Comparison of ENCODE assay signal across 16 cellular contexts in the genomic region with DNA sequence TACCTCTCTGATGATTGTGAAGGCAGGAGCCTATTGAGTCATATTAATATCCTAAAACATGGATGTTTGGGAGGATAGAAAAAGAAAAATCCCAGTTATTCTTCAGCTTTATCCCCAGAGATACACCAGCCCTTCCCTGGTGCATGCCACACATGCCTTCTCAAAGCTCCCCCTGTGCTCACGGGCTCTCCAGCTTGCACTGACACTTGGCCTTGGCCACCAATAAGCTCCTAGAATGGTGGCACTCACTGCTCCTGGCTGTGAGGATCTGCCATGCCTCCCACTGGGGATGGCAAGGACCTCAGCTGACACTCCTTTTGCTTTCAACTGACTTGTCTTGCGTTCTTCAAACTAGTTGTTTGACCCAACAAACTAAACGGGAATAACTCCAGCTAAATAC. TPM values are rescaled to one million over a fixed set of nuclear protein-coding genes. Genes with fewer than 3 reads are reported as not detected.
A peak's percentile ranks its signal among the peaks of the same experiment; 100 is the strongest.
DNase-seq lines count a peak whose midpoint lies in the region; ATAC-seq and TF ChIP-seq lines count a peak whose summit lies in the region.
"Had no signal": no experiment of that assay in that cellular context is flagged by ENCODE, and none has a peak within 500 bp of the region (broad histone marks: within the 10 kb centered on the region; RNA-seq: fewer than 3 reads in every experiment).

No MANE protein-coding gene starts in this region.

- H2AK5ac ChIP-seq in mesenchymal stem cell (ENCODE audit: low read length, severe bottlenecking): no peak overlapping the region

- H4K20me1 ChIP-seq in smooth muscle cell (ENCODE audit: low read depth): no peaks in the 10 kb centered on the region
- H4K20me1 ChIP-seq: BLaER1 had no signal

- no peak for DNase-seq in heart left ventricle
- DNase-seq in Right ventricle myocardium inferior (ENCODE audit: missing footprints): no peak
- no peak for DNase-seq in left ventricle myocardium inferior
- no peak for DNase-seq in mesenchymal stem cell
- no peak for DNase-seq in smooth muscle cell (lab: John Stamatoyannopoulos, UW; ENCODE audit: unreplicated experiment)
- no peak for DNase-seq in dorsolateral prefrontal cortex
- no peak for DNase-seq in NCI-H1694 treated with DMSO at 0.1 percent for 48 hours (lab: John Stamatoyannopoulos, UW)
- DNase-seq in tibial nerve (ENCODE audit: low spot score in 2 of 2): no peak
- DNase-seq: 8988T; AML-193; CD8-positive, alpha-beta memory T cell; DMS79; H7 had no signal

- no peak overlapping the region for H2BK5ac ChIP-seq in mesenchymal stem cell (ENCODE audit: low read depth, low read length, poor library complexity, severe bottlenecking)

- TF ChIP-seq CTCF in heart left ventricle (IDR thresholded peaks at IDR 0.05) (no peak), left ventricle myocardium inferior (IDR thresholded peaks at IDR 0.05; ENCODE audit: borderline replicate concordance) (no peak), smooth muscle cell (IDR thresholded peaks at IDR 0.05; ENCODE audit: borderline replicate concordance, insufficient read depth, poor library complexity, severe bottlenecking) (no peak), dorsolateral prefrontal cortex (IDR thresholded peaks at IDR 0.05 in 54 of 56, conservative IDR thresholded peaks at IDR 0.05 in 2 of 56; ENCODE audit: low read depth in 1 of 56, partially characterized antibody in 56 of 56) (no peak), tibial nerve (IDR thresholded peaks at IDR 0.05) (no peak)

- no peaks in the 10 kb centered on the region for H3K79me2 ChIP-seq in smooth muscle cell (ENCODE audit: low read depth)

- H3K23ac ChIP-seq in mesenchymal stem cell (ENCODE audit: low read length in 2 of 2): no peak overlapping the region

- peak overlapping the region; percentile 34 for H4K91ac ChIP-seq in mesenchymal stem cell (ENCODE audit: low read length)

- WGBS in heart left ventricle, 4 donors: 40 to 59% (median 48%) methylated on average over 3 of the region's 3 CpGs
- WGBS in mesenchymal stem cell: 88% methylated on average over 3 of the region's 3 CpGs
- WGBS in smooth muscle cell (ENCODE audit: low lambda C conversion rate): 63% methylated on average over 3 of the region's 3 CpGs
- WGBS in tibial nerve, 2 donors: 65 to 79% methylated on average over 3 of the region's 3 CpGs

- TF ChIP-seq EP300 in tibial nerve (IDR thresholded peaks at IDR 0.05): no peak

- H3K4me3 ChIP-seq in heart left ventricle (peak overlapping the region in 11 of 12 donors; percentile 25 to 58 (median 52)), left ventricle myocardium inferior (peak overlapping the region; percentile 65), mesenchymal stem cell (ENCODE audit: insufficient read depth in 1 of 2, low read depth in 1 of 2, low read length in 2 of 2) (no peak overlapping the region), smooth muscle cell (no peak overlapping the region), dorsolateral prefrontal cortex (no peak overlapping the region), tibial nerve (no peak overlapping the region)
- H3K4me3 ChIP-seq: BLaER1, GM12878 had no signal

- H3K36me3 ChIP-seq in heart left ventricle (no peaks in the 10 kb centered on the region), left ventricle myocardium inferior (no peaks in the 10 kb centered on the region), mesenchymal stem cell (ENCODE audit: control insufficient read depth in 1 of 2, insufficient read depth in 2 of 2, low read depth in 1 of 2, low read length in 2 of 2) (peaks cover 30 to 84% of the 10 kb centered on the region in 2 experiments), smooth muscle cell (ENCODE audit: low read depth) (no peaks in the 10 kb centered on the region), tibial nerve (no peaks in the 10 kb centered on the region)
- H3K36me3 ChIP-seq: BLaER1 had no signal

- H2BK12ac ChIP-seq in mesenchymal stem cell (ENCODE audit: low read length in 2 of 2): no peak overlapping the region

- no peak overlapping the region for H3K9ac ChIP-seq in mesenchymal stem cell (ENCODE audit: low read length)
- no peak overlapping the region for H3K9ac ChIP-seq in smooth muscle cell (ENCODE audit: low read depth)
- H3K9ac ChIP-seq: BLaER1 had no signal

- H3K18ac ChIP-seq in mesenchymal stem cell (ENCODE audit: low read depth in 1 of 2, low read length in 2 of 2): peak overlapping the region in 1 of 2 experiments; percentile 60

- no peak overlapping the region for H3K4ac ChIP-seq in mesenchymal stem cell (ENCODE audit: low read depth in 1 of 2, low read length in 2 of 2)

- H3K27ac ChIP-seq in heart left ventricle (peak overlapping the region in 11 of 12 donors; percentile 55 to 86 (median 73)), left ventricle myocardium inferior (replicated peaks) (peak overlapping the region; percentile 89), mesenchymal stem cell (ENCODE audit: low read length, poor library complexity, severe bottlenecking) (no peak overlapping the region), smooth muscle cell (ENCODE audit: low read depth) (no peak overlapping the region), dorsolateral prefrontal cortex (no peak overlapping the region), tibial nerve (no peak overlapping the region)
- H3K27ac ChIP-seq: BLaER1 had no signal

- intact Hi-C loops in heart left ventricle (cut with DNase I): loop anchor here in 2 of 10 donors (5.0 kb wide), 1 partner anchor 37 kb away; no protein-coding TSS in a partner anchor
- intact Hi-C loops in Right ventricle myocardium inferior (cut with DNase I): loop anchor here (5.0 kb wide), 2 partner anchors 37 to 97 kb away; no protein-coding TSS in a partner anchor
- intact Hi-C loops in left ventricle myocardium inferior (cut with micrococcal nuclease): no loop called here
- intact Hi-C loops in dorsolateral prefrontal cortex (cut with DNase I): no loop called here

- no peaks in the 10 kb centered on the region for H3F3A ChIP-seq in smooth muscle cell (ENCODE audit: low read depth)

- H3K4me1 ChIP-seq in heart left ventricle: peaks cover 0 to 14% (median 4%) of the 10 kb centered on the region in 12 donors
- H3K4me1 ChIP-seq in left ventricle myocardium inferior: peaks cover 29% of the 10 kb centered on the region
- H3K4me1 ChIP-seq in mesenchymal stem cell (ENCODE audit: control insufficient read depth, insufficient read depth, low read depth, low read length): peaks cover 4% of the 10 kb centered on the region
- H3K4me1 ChIP-seq in smooth muscle cell (ENCODE audit: low read depth): no peaks in the 10 kb centered on the region
- H3K4me1 ChIP-seq in tibial nerve: no peaks in the 10 kb centered on the region
- H3K4me1 ChIP-seq: BLaER1 had no signal

- no peak overlapping the region for H2BK15ac ChIP-seq in mesenchymal stem cell (ENCODE audit: low read depth, poor library complexity, severe bottlenecking)

- H3K9me3 ChIP-seq in heart left ventricle (no peaks in the 10 kb centered on the region), left ventricle myocardium inferior (replicated peaks) (no peaks in the 10 kb centered on the region), mesenchymal stem cell (ENCODE audit: control insufficient read depth, low read length) (no peaks in the 10 kb centered on the region), smooth muscle cell (replicated peaks; ENCODE audit: low read depth) (no peaks in the 10 kb centered on the region), tibial nerve (no peaks in the 10 kb centered on the region)

- H2AFZ ChIP-seq in mesenchymal stem cell (ENCODE audit: low read depth, low read length) (no peak overlapping the region), smooth muscle cell (ENCODE audit: low read depth) (no peak overlapping the region)

- H3K14ac ChIP-seq in mesenchymal stem cell (ENCODE audit: low read length in 2 of 2): no peak overlapping the region

- ATAC-seq in heart left ventricle (peak in 2 of 4 donors; percentile 44 to 64), Right ventricle myocardium inferior (no peak)
- ATAC-seq: GM12878 had no signal

- H4K8ac ChIP-seq in mesenchymal stem cell (ENCODE audit: low read length): no peak overlapping the region

- TF ChIP-seq POLR2A in heart left ventricle (IDR thresholded peaks at IDR 0.05) (no peak), tibial nerve (IDR thresholded peaks at IDR 0.05) (no peak)

- H3K79me1 ChIP-seq in mesenchymal stem cell (replicated peaks; ENCODE audit: low read length, poor library complexity, severe bottlenecking): peaks cover 2% of the 10 kb centered on the region

- no peak overlapping the region for H2BK120ac ChIP-seq in mesenchymal stem cell (ENCODE audit: low read depth, low read length)

- H3K4me2 ChIP-seq in mesenchymal stem cell (ENCODE audit: low read length, poor library complexity, severe bottlenecking): no peak overlapping the region
- peak overlapping the region; percentile 22 for H3K4me2 ChIP-seq in smooth muscle cell
- H3K4me2 ChIP-seq: BLaER1 had no signal

- H3K27me3 ChIP-seq in heart left ventricle: no peaks in the 10 kb centered on the region
- no peaks in the 10 kb centered on the region for H3K27me3 ChIP-seq in left ventricle myocardium inferior (ENCODE audit: low read depth)
- H3K27me3 ChIP-seq in mesenchymal stem cell (ENCODE audit: control insufficient read depth in 1 of 2, insufficient read depth in 1 of 2, low read length in 2 of 2): no peaks in the 10 kb centered on the region
- H3K27me3 ChIP-seq in smooth muscle cell (ENCODE audit: low read depth): no peaks in the 10 kb centered on the region
- H3K27me3 ChIP-seq in dorsolateral prefrontal cortex: peaks cover 0 to 8% (median 0%) of the 10 kb centered on the region in 45 donors
- H3K27me3 ChIP-seq in tibial nerve: no peaks in the 10 kb centered on the region
- H3K27me3 ChIP-seq: BLaER1 had no signal

RNA-seq across cellular contexts. Expression of gene SLC14A1, which starts 15.9 kb away (rescaled TPM):
- 10 to 100 TPM in 8 of 9 donors, 1 to 10 TPM in 1; 8.9 to 50.1 (median 19.4) TPM for total RNA-seq in heart left ventricle
- 10 to 100 TPM in 1 of 2 donors, 1 to 10 TPM in 1; 7.1 to 16.0 TPM for polyA plus RNA-seq in heart left ventricle
- 24.9 TPM for total RNA-seq in Right ventricle myocardium inferior
- total RNA-seq in left ventricle myocardium inferior: 22.1 TPM
- 1.1 TPM for polyA plus RNA-seq in mesenchymal stem cell (2013, experiment 1 of 2)
- polyA plus RNA-seq in mesenchymal stem cell (2013, experiment 2 of 2): 1.3 TPM
- total RNA-seq in smooth muscle cell: 24.7 and 37.9 TPM in 2 replicates
- 13.6 and 20.0 TPM in 2 replicates for polyA plus RNA-seq in smooth muscle cell
- 100 to 1,000 TPM in 48 of 120 experiments, 10 to 100 TPM in 71, 1 to 10 TPM in 1; 3.8 to 270 (median 89.5) TPM for total RNA-seq in dorsolateral prefrontal cortex
- 1 to 10 TPM in 1 of 4 donors, under 1 TPM in 2, not detected in 1; 0.39 to 3.7 (median 0.60) TPM for total RNA-seq in tibial nerve
- total RNA-seq: G401, H7 had no signal

Comparison
In these comparisons a context has a peak if more than half of its experiments do, and no peak if none do; other contexts are left out.
1. H3K27ac ChIP-seq: peak in heart left ventricle (11 of 12) and left ventricle myocardium inferior (single experiment); none in mesenchymal stem cell (single experiment), smooth muscle cell (single experiment), dorsolateral prefrontal cortex (0 of 59) and tibial nerve (0 of 4).
2. H3K4me3 ChIP-seq: peak in heart left ventricle (11 of 12) and left ventricle myocardium inferior (single experiment); none in mesenchymal stem cell (0 of 2), smooth muscle cell (single experiment), dorsolateral prefrontal cortex (0 of 59) and tibial nerve (0 of 4).